20 cellular contexts compared by ENCODE assay signal in the genomic region with DNA sequence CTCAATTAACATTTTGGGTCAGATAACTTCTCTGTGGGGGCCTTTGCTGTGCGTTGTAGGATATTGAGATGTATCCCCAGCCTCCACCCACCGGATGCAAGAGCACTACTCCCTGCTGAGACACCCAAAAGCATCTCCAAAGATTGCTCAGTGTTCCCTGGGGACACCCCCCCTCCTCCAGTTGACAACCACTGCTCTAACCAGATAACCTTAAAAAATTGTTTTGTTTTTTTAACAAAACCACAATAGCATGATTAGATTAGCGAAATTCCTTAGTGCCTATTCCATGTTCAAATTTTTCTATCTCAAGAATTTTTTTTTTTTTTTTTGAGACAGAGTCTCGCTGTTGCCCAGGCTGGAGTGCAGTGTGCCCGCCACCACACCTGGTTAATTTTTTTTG. TPM values are rescaled to one million over a fixed set of nuclear protein-coding genes. Genes with fewer than 3 reads are reported as not detected.
A peak's percentile ranks its signal among the peaks of the same experiment; 100 is the strongest.
DNase-seq lines count a peak whose midpoint lies in the region; ATAC-seq, FAIRE-seq and TF ChIP-seq lines count a peak whose summit lies in the region.
"Had no signal": no experiment of that assay in that cellular context is flagged by ENCODE, and none has a peak within 500 bp of the region (broad histone marks: within the 10 kb centered on the region; RNA-seq: fewer than 3 reads in every experiment).

No MANE protein-coding gene starts in this region.

- H3K79me1 ChIP-seq in mesenchymal stem cell (replicated peaks; ENCODE audit: low read length, poor library complexity, severe bottlenecking), result no peaks in the 10 kb centered on the region

- H3K4me1 Mint-ChIP-seq in WTC11, result peaks cover 47% of the 10 kb centered on the region

- no peak overlapping the region for H3K4me3 ChIP-seq in BLaER1 treated with 17β-estradiol and CSF1 and Interleukin-3, amounts not matched to agents 10 nM and 100 nM
- H3K4me3 ChIP-seq in mesenchymal stem cell (ENCODE audit: insufficient read depth in 1 of 2, low read depth in 1 of 2, low read length in 2 of 2), result no peak overlapping the region
- no peak overlapping the region for H3K4me3 ChIP-seq in lower lobe of right lung
- H3K4me3 ChIP-seq in esophagus squamous epithelium, result no peak overlapping the region
- H3K4me3 ChIP-seq: SJCRH30, thyroid gland had no signal

- no peaks in the 10 kb centered on the region for H3K9me3 ChIP-seq in BLaER1 treated with 17β-estradiol and CSF1 and Interleukin-3, amounts not matched to agents 10 nM and 100 nM (replicated peaks in 1 of 11)
- H3K9me3 ChIP-seq in mesenchymal stem cell (ENCODE audit: control insufficient read depth, low read length) (no peaks in the 10 kb centered on the region), lower lobe of right lung (no peaks in the 10 kb centered on the region), esophagus squamous epithelium (no peaks in the 10 kb centered on the region)
- H3K9me3 ChIP-seq: SJCRH30, thyroid gland had no signal

- no peak overlapping the region for H2BK12ac ChIP-seq in mesenchymal stem cell (ENCODE audit: low read length in 2 of 2)

- peaks cover 50 to 79% (median 69%) of the 10 kb centered on the region in 11 experiments for H3K36me3 ChIP-seq in BLaER1 treated with 17β-estradiol and CSF1 and Interleukin-3, amounts not matched to agents 10 nM and 100 nM
- peaks cover 54 to 57% of the 10 kb centered on the region in 2 experiments for H3K36me3 ChIP-seq in mesenchymal stem cell (ENCODE audit: control insufficient read depth in 1 of 2, insufficient read depth in 2 of 2, low read depth in 1 of 2, low read length in 2 of 2)
- H3K36me3 ChIP-seq in lower lobe of right lung, result peaks cover 64% of the 10 kb centered on the region
- peaks cover 28 to 70% (median 34%) of the 10 kb centered on the region in 3 donors for H3K36me3 ChIP-seq in esophagus squamous epithelium

- FAIRE-seq in H54 (lab: Jason Lieb, UNC) (no peak), GM19239 (lab: Jason Lieb, UNC) (no peak)

- ATAC-seq in WTC11, result no peak
- no peak for ATAC-seq in lower lobe of right lung
- ATAC-seq in GM18511 (IDR thresholded peaks at IDR 0.05; ENCODE audit: unreplicated experiment), result no peak
- ATAC-seq: right cardiac atrium had no signal

- no peak overlapping the region for H3K23ac ChIP-seq in mesenchymal stem cell (ENCODE audit: low read length in 2 of 2)

- no peak overlapping the region for H2AFZ ChIP-seq in mesenchymal stem cell (ENCODE audit: low read depth, low read length)

- H3K9me3 Mint-ChIP-seq in WTC11, result no peaks in the 10 kb centered on the region

- H3K4me1 ChIP-seq in BLaER1 treated with 17β-estradiol and CSF1 and Interleukin-3, amounts not matched to agents 10 nM and 100 nM, result peaks cover 30 to 61% (median 57%) of the 10 kb centered on the region in 10 experiments
- H3K4me1 ChIP-seq in mesenchymal stem cell (ENCODE audit: control insufficient read depth, insufficient read depth, low read depth, low read length) (peaks cover 34% of the 10 kb centered on the region), lower lobe of right lung (peaks cover 18% of the 10 kb centered on the region), esophagus squamous epithelium (peaks cover 27 to 67% (median 31%) of the 10 kb centered on the region in 3 donors)

- H3K27ac Mint-ChIP-seq in WTC11, result peak overlapping the region; percentile 79
- H3K27ac Mint-ChIP-seq: activated naive CD8-positive, alpha-beta T cell had no signal

- TF ChIP-seq POLR2A in H54 (IDR thresholded peaks at IDR 0.05; ENCODE audit: low read depth, low read length) (no peak), esophagus squamous epithelium (IDR thresholded peaks at IDR 0.05) (no peak)

- H3K14ac ChIP-seq in mesenchymal stem cell (ENCODE audit: low read length in 2 of 2), result no peak overlapping the region

- no peak overlapping the region for H2BK5ac ChIP-seq in mesenchymal stem cell (ENCODE audit: low read depth, low read length, poor library complexity, severe bottlenecking)

- DNase-seq in H54 (ENCODE audit: insufficient read length, low spot score) (peak; percentile 72), WTC11 (ENCODE audit: low spot score) (no peak), mesenchymal stem cell (no peak), lower lobe of right lung (no peak), GM19239 (ENCODE audit: insufficient read length, low spot score) (no peak), esophagus squamous epithelium (lab: John Stamatoyannopoulos, UW) (no peak)
- DNase-seq: head of caudate nucleus; NCI-H1105 treated with DMSO at 0.1 percent for 48 hours; NCI-H2171 treated with DMSO at 0.1 percent for 48 hours; NK-92 treated with Interleukin-12 subunit alpha and Interleukin-12 subunit beta, amount 100 ng/mL, for 24 hours; SJCRH30; stimulated activated CD8-positive, alpha-beta memory T cell treated with anti-CD3 and anti-CD28 coated beads, Interleukin-4, amount 100 ng/mL, for 48 hours; thyroid gland; WERI-Rb-1 had no signal

- no peak overlapping the region for H3K4ac ChIP-seq in mesenchymal stem cell (ENCODE audit: low read depth in 1 of 2, low read length in 2 of 2)

- H4K20me1 ChIP-seq in BLaER1 treated with 17β-estradiol and CSF1 and Interleukin-3, amounts not matched to agents 10 nM and 100 nM, result peaks cover 64 to 96% (median 85%) of the 10 kb centered on the region in 11 experiments

- no peak overlapping the region for H2BK120ac ChIP-seq in mesenchymal stem cell (ENCODE audit: low read depth, low read length)

- POLR2A ChIA-PET in WTC11 (lab: Charles Lee), result interaction anchor here (0.9 kb wide), 1 partner anchor 18 kb away, joined by 3 read pairs; a partner anchor contains a TSS

- H3K4me2 ChIP-seq in BLaER1 treated with 17β-estradiol and CSF1 and Interleukin-3, amounts not matched to agents 10 nM and 100 nM, result peak overlapping the region in 10 of 11 experiments; percentile 9 to 74 (median 52); a peak in 19 of 22 replicates
- no peak overlapping the region for H3K4me2 ChIP-seq in mesenchymal stem cell (ENCODE audit: low read length, poor library complexity, severe bottlenecking)

- H3K27ac ChIP-seq in BLaER1 treated with 17β-estradiol and CSF1 and Interleukin-3, amounts not matched to agents 10 nM and 100 nM, result peak overlapping the region in 2 of 11 experiments; percentile 3 to 21; a peak in 1 of 22 replicates
- H3K27ac ChIP-seq in mesenchymal stem cell (ENCODE audit: low read length, poor library complexity, severe bottlenecking) (no peak overlapping the region), lower lobe of right lung (no peak overlapping the region), esophagus squamous epithelium (no peak overlapping the region)
- H3K27ac ChIP-seq: C4-2B, epithelial cell of prostate, SJCRH30, thyroid gland, WERI-Rb-1 had no signal

- no peak overlapping the region for H3K18ac ChIP-seq in mesenchymal stem cell (ENCODE audit: low read depth in 1 of 2, low read length in 2 of 2)

- H3K4me3 Mint-ChIP-seq in WTC11, result no peak overlapping the region
- H3K4me3 Mint-ChIP-seq: activated naive CD8-positive, alpha-beta T cell had no signal

- no peak overlapping the region for H2AK5ac ChIP-seq in mesenchymal stem cell (ENCODE audit: low read length, severe bottlenecking)

- intact Hi-C loops in lower lobe of right lung (cut with DNase I) (no loop called here), esophagus squamous epithelium (cut with DNase I) (no loop called here)

- no peak overlapping the region for H4K8ac ChIP-seq in mesenchymal stem cell (ENCODE audit: low read length)

- 93% methylated on average over 5 of the region's 5 CpGs for WGBS in mesenchymal stem cell
- WGBS in esophagus squamous epithelium, 2 donors, result 82 to 83% methylated on average over 5 of the region's 5 CpGs

- H3K27me3 ChIP-seq in BLaER1 treated with 17β-estradiol and CSF1 and Interleukin-3, amounts not matched to agents 10 nM and 100 nM, result no peaks in the 10 kb centered on the region
- H3K27me3 ChIP-seq in mesenchymal stem cell (ENCODE audit: control insufficient read depth in 1 of 2, insufficient read depth in 1 of 2, low read length in 2 of 2) (no peaks in the 10 kb centered on the region), lower lobe of right lung (ENCODE audit: low read depth) (no peaks in the 10 kb centered on the region), esophagus squamous epithelium (no peaks in the 10 kb centered on the region)
- H3K27me3 ChIP-seq: SJCRH30, thyroid gland had no signal

- TF ChIP-seq CTCF in WTC11 (IDR thresholded peaks at IDR 0.05), result no peak
- no peak for TF ChIP-seq CTCF in lower lobe of right lung (IDR thresholded peaks at IDR 0.05)
- no peak for TF ChIP-seq CTCF in esophagus squamous epithelium (IDR thresholded peaks at IDR 0.05)

- peak overlapping the region in 5 of 11 experiments; percentile 5 to 50 (median 25); a peak in 6 of 22 replicates for H3K9ac ChIP-seq in BLaER1 treated with 17β-estradiol and CSF1 and Interleukin-3, amounts not matched to agents 10 nM and 100 nM
- peak overlapping the region; percentile 43 for H3K9ac ChIP-seq in mesenchymal stem cell (ENCODE audit: low read length)

- no peak overlapping the region for H2BK15ac ChIP-seq in mesenchymal stem cell (ENCODE audit: low read depth, poor library complexity, severe bottlenecking)

- no peaks in the 10 kb centered on the region for H3K27me3 Mint-ChIP-seq in WTC11 (ENCODE audit: low read depth)
- H3K27me3 Mint-ChIP-seq: activated naive CD8-positive, alpha-beta T cell had no signal

- H4K91ac ChIP-seq in mesenchymal stem cell (ENCODE audit: low read length), result no peak overlapping the region

- CTCF ChIA-PET in WTC11 (lab: Charles Lee), result interaction anchor here (0.8 to 3.5 kb wide), 4 partner anchors 15 to 66 kb away, joined by 4 to 57 read pairs (median 19); a partner anchor contains a TSS

- peaks cover 39% of the 10 kb centered on the region for H3K36me3 Mint-ChIP-seq in WTC11
- H3K36me3 Mint-ChIP-seq: activated naive CD8-positive, alpha-beta T cell had no signal

RNA-seq across cellular contexts. Expression of a gene that starts 2.6 kb away (rescaled TPM):
- total RNA-seq in WTC11 (2021), result 227 to 234 TPM (median 227 TPM) in 3 replicates
- 111 TPM for polyA plus RNA-seq in mesenchymal stem cell (2013, experiment 1 of 2)
- 108 TPM for polyA plus RNA-seq in mesenchymal stem cell (2013, experiment 2 of 2)
- 105 TPM for total RNA-seq in lower lobe of right lung
- total RNA-seq in esophagus squamous epithelium, result 100 to 1,000 TPM in 1 of 4 donors, 10 to 100 TPM in 3; 52.1 to 168 (median 77.4) TPM

RNA-seq across cellular contexts. Expression of a gene that starts 17.6 kb away (rescaled TPM):
- total RNA-seq in WTC11 (2021) (249 to 302 TPM (median 249 TPM) in 3 replicates), lower lobe of right lung (143 TPM), esophagus squamous epithelium (100 to 1,000 TPM in 2 of 4 donors, 10 to 100 TPM in 2; 85.0 to 112 (median 99.7) TPM)
- polyA plus RNA-seq in mesenchymal stem cell (2013, experiment 1 of 2), result 90.3 TPM
- polyA plus RNA-seq in mesenchymal stem cell (2013, experiment 2 of 2), result 82.6 TPM

RNA-seq across cellular contexts. Expression of a gene that starts 24.4 kb away (rescaled TPM):
- total RNA-seq in WTC11 (2021) (21.1 to 24.8 TPM (median 24.8 TPM) in 3 replicates), lower lobe of right lung (11.6 TPM), esophagus squamous epithelium (1 to 10 TPM; 2.4 to 7.2 (median 4.6) TPM)
- polyA plus RNA-seq in mesenchymal stem cell (2013, experiment 1 of 2), result 19.4 TPM
- 19.0 TPM for polyA plus RNA-seq in mesenchymal stem cell (2013, experiment 2 of 2)

RNA-seq across cellular contexts. Expression of a gene that starts 29.0 kb away (rescaled TPM):
- 94.6 to 100 TPM (median 99.5 TPM) in 3 replicates for total RNA-seq in WTC11 (2021)
- 30.2 TPM for polyA plus RNA-seq in mesenchymal stem cell (2013, experiment 1 of 2)
- 31.9 TPM for polyA plus RNA-seq in mesenchymal stem cell (2013, experiment 2 of 2)
- total RNA-seq in lower lobe of right lung, result 22.7 TPM
- 10 to 100 TPM; 11.8 to 20.2 (median 14.0) TPM for total RNA-seq in esophagus squamous epithelium

RNA-seq across cellular contexts. Expression of a gene that starts 31.6 kb away (rescaled TPM):
- total RNA-seq in WTC11 (2021), result 31.3 to 33.5 TPM (median 32.0 TPM) in 3 replicates
- polyA plus RNA-seq in mesenchymal stem cell (2013, experiment 1 of 2), result 46.7 TPM
- polyA plus RNA-seq in mesenchymal stem cell (2013, experiment 2 of 2), result 48.6 TPM
- 35.2 TPM for total RNA-seq in lower lobe of right lung
- 10 to 100 TPM in 3 of 4 donors, 1 to 10 TPM in 1; 8.8 to 19.1 (median 12.9) TPM for total RNA-seq in esophagus squamous epithelium
